Comparison of ENCODE assay signal across 1 cellular context in genomic region chr19:55484571-55485438, GRCh38.
TF ChIP-seq lines count a peak whose summit lies in the region.

Gene NAT14 (plus strand): TSS chr19:55485188. CDS start chr19:55485709, 521 bp downstream.

TF ChIP-seq in HepG2, 621 proteins besides CTCF, POLR2A, EP300 and RAD21 (continued from another document and continues in another):
- TF ChIP-seq ZNF281 (CRISPR knock-in tag; IDR thresholded peaks at IDR 0.05; ENCODE audit: borderline replicate concordance) (no peak), KLF12 (CRISPR knock-in tag; IDR thresholded peaks at IDR 0.05; ENCODE audit: borderline replicate concordance) (peak; percentile 67; the same call in 1 of the 2 replicates), SRF (IDR thresholded peaks at IDR 0.05; ENCODE audit: low read depth, low read length) (no peak), ZBTB14 (CRISPR knock-in tag; IDR thresholded peaks at IDR 0.05) (no peak), HDAC6 (IDR thresholded peaks at IDR 0.05; ENCODE audit: low read depth, low read length) (no peak), GLMP (CRISPR knock-in tag; IDR thresholded peaks at IDR 0.05; ENCODE audit: borderline replicate concordance) (no peak), ZNF678 (CRISPR knock-in tag; IDR thresholded peaks at IDR 0.05) (0 out of 2 replicates have a peak, but pooled peaks have one; percentile 45), CAMTA2 (CRISPR knock-in tag; IDR thresholded peaks at IDR 0.05; ENCODE audit: borderline replicate concordance) (no peak), MED1 (CRISPR knock-in tag; IDR thresholded peaks at IDR 0.05) (0 out of 2 replicates have a peak, but pooled peaks have one; percentile 13), MTF2 (CRISPR knock-in tag; IDR thresholded peaks at IDR 0.05; ENCODE audit: borderline replicate concordance) (no peak), ZNF597 (CRISPR knock-in tag; IDR thresholded peaks at IDR 0.05) (no peak), LCORL (IDR thresholded peaks at IDR 0.05) (no peak), LCORL (CRISPR knock-in tag; IDR thresholded peaks at IDR 0.05) (peak; percentile 37; the same call in 1 of the 2 replicates), BRD4 (CRISPR knock-in tag; IDR thresholded peaks at IDR 0.05) (no peak), HNRNPLL (IDR thresholded peaks at IDR 0.05; ENCODE audit: low read depth, low read length, poor library complexity, severe bottlenecking) (peak; percentile 23), KMT2B (CRISPR knock-in tag; IDR thresholded peaks at IDR 0.05) (0 out of 2 replicates have a peak, but pooled peaks have one; percentile 35), HOXA7 (CRISPR knock-in tag; IDR thresholded peaks at IDR 0.05) (no peak), THRA (CRISPR knock-in tag; IDR thresholded peaks at IDR 0.05; ENCODE audit: borderline replicate concordance) (0 out of 2 replicates have a peak, but pooled peaks have one; percentile 21), PAF1 (CRISPR knock-in tag; IDR thresholded peaks at IDR 0.05) (no peak), SP4 (CRISPR knock-in tag; IDR thresholded peaks at IDR 0.05) (peak; percentile 43; the same call in 1 of the 2 replicates), ZNF292 (CRISPR knock-in tag; IDR thresholded peaks at IDR 0.05; ENCODE audit: borderline replicate concordance, low read depth) (no peak), FLYWCH1 (CRISPR knock-in tag; IDR thresholded peaks at IDR 0.05) (no peak), ZBTB33 (CRISPR knock-in tag; IDR thresholded peaks at IDR 0.05) (no peak), THAP7 (CRISPR knock-in tag; IDR thresholded peaks at IDR 0.05) (no peak), ZNF619 (CRISPR knock-in tag; IDR thresholded peaks at IDR 0.05) (no peak), NFKB2 (CRISPR knock-in tag; IDR thresholded peaks at IDR 0.05; ENCODE audit: borderline replicate concordance) (no peak), ZNF512 (CRISPR knock-in tag; IDR thresholded peaks at IDR 0.05) (no peak), YEATS4 (CRISPR knock-in tag; IDR thresholded peaks at IDR 0.05; ENCODE audit: borderline replicate concordance) (no peak), RBFOX2 (IDR thresholded peaks at IDR 0.05; ENCODE audit: low read depth, low read length) (peak; percentile 62), ZNF768 (CRISPR knock-in tag; IDR thresholded peaks at IDR 0.05) (no peak), NCOA5 (CRISPR knock-in tag; IDR thresholded peaks at IDR 0.05) (no peak), FOXK2 (IDR thresholded peaks at IDR 0.05) (no peak), ZNF704 (CRISPR knock-in tag; IDR thresholded peaks at IDR 0.05; ENCODE audit: borderline replicate concordance) (no peak), ZNF883 (CRISPR knock-in tag; IDR thresholded peaks at IDR 0.05; ENCODE audit: not compliant biosample characterization) (no peak), NCOA2 (CRISPR knock-in tag; IDR thresholded peaks at IDR 0.05) (no peak), ZBTB7A (CRISPR knock-in tag; IDR thresholded peaks at IDR 0.05) (peak; percentile 69; the same call in 1 of the 2 replicates), PHF20 (CRISPR knock-in tag; IDR thresholded peaks at IDR 0.05) (no peak), ZNF589 (CRISPR knock-in tag; conservative IDR thresholded peaks at IDR 0.05) (no peak), ZSCAN21 (CRISPR knock-in tag; IDR thresholded peaks at IDR 0.05; ENCODE audit: borderline replicate concordance) (no peak; the same call in 1 of the 2 replicates), GABPA (IDR thresholded peaks at IDR 0.05; ENCODE audit: low read depth, low read length) (peak; percentile 71), GABPA (CRISPR knock-in tag; IDR thresholded peaks at IDR 0.05; ENCODE audit: low read depth) (peak; percentile 85), GATAD1 (CRISPR knock-in tag; IDR thresholded peaks at IDR 0.05) (peak; percentile 76), HINFP (CRISPR knock-in tag; IDR thresholded peaks at IDR 0.05; ENCODE audit: low read depth) (no peak), ZNF788 (CRISPR knock-in tag; IDR thresholded peaks at IDR 0.05; ENCODE audit: borderline replicate concordance) (peak; percentile 52; the same call in 1 of the 2 replicates)
